ENCODE assay signal across 20 cellular contexts in the genomic region with DNA sequence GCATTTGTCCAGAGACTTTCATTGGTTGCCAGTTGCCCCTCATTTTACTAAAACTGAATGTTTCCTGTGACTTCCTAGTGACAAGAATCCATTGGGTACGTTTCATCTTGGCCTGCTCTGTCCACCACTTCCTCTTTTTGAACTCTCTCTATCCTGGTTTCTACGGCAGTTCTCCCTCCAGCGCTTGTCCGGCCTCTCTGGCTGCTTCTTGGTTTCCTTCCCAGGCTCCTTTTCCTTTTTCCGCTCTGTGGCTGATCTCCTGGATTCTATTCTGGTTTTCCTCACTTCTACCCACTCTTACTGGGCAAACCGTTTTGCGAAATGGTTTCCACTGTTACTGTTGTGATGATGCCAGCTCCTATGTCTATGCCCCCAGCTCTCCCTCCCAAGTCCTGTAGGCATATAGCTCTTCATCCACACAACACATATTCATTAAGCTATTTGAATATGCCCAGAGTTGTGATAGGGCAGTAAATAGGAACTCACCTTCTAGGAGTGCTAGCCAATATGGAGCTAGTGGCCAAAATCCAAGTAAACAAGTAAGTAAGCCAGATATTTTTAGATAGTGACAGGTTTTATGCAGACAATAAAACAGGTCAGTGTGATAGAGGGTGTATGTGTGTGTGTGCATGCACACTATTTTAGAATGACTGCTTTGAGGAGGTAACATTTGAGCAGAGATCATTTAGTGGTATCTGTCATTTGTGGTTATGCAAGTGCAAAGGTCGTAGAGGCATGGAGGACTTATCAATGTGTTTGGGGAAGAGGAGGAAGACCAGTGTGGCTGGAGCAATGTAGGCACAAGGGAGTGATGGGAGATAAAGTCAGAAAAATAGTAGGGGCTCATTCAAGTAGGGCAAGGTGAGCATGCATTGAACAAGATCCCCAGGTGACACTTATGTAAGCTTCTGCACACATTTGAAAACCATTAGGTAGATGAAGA. TPM values are rescaled to one million over a fixed set of nuclear protein-coding genes. Genes with fewer than 3 reads are reported as not detected.
A peak's percentile ranks its signal among the peaks of the same experiment; 100 is the strongest.
DNase-seq lines count a peak whose midpoint lies in the region; ATAC-seq, FAIRE-seq and TF ChIP-seq lines count a peak whose summit lies in the region.
"Had no signal": no experiment of that assay in that cellular context is flagged by ENCODE, and none has a peak within 500 bp of the region (broad histone marks: within the 10 kb centered on the region; RNA-seq: fewer than 3 reads in every experiment).

No MANE protein-coding gene starts in this region.

- H4K20me1 ChIP-seq in K562 (replicated peaks; ENCODE audit: control insufficient read depth, insufficient read depth, low read length) = no peaks in the 10 kb centered on the region

- H3K79me2 ChIP-seq in K562 (ENCODE audit: control insufficient read depth, insufficient read depth, low read length) = no peaks in the 10 kb centered on the region

- H3K9me1 ChIP-seq in K562 (ENCODE audit: control insufficient read depth, insufficient read depth, low read length) = no peaks in the 10 kb centered on the region

- peak; percentile 51 for FAIRE-seq in K562 (lab: Jason Lieb, UNC)
- FAIRE-seq: A549, islet of Langerhans had no signal

- WGBS in K562 (ENCODE audit: insufficient coverage, low coverage, missing lambda C conversion rate) = 29% methylated on average over 8 of the region's 8 CpGs

- no TSS peak for BruUV-seq in K562 (replicated peaks; lab: Mats Ljungman, UMichigan)

- H3K4me1 ChIP-seq in right atrium auricular region = peaks cover 0 to 17% of the 10 kb centered on the region in 2 donors
- peaks cover 3 to 8% of the 10 kb centered on the region in 2 experiments for H3K4me1 ChIP-seq in K562 (replicated peaks in 1 of 2; ENCODE audit: control insufficient read depth in 2 of 2, insufficient read depth in 2 of 2, low read length in 2 of 2)
- H3K4me1 ChIP-seq in uterus = no peaks in the 10 kb centered on the region
- H3K4me1 ChIP-seq: A549, breast epithelium had no signal

- peak overlapping the region; percentile 81 for H2AFZ ChIP-seq in K562 (ENCODE audit: low read depth, low read length)

- H3K36me3 ChIP-seq in right atrium auricular region = no peaks in the 10 kb centered on the region
- no peaks in the 10 kb centered on the region for H3K36me3 ChIP-seq in K562 (ENCODE audit: control insufficient read depth, insufficient read depth, low read length)
- H3K36me3 ChIP-seq in uterus = no peaks in the 10 kb centered on the region
- H3K36me3 ChIP-seq: breast epithelium, ovary had no signal

- POLR2A ChIA-PET in K562 (lab: Yijun Ruan, JAX) = interaction anchor here (0.6 to 2.9 kb wide), 4 partner anchors 9 to 106 kb away, joined by 3 to 10 read pairs (median 4); no protein-coding TSS in a partner anchor

- TF ChIP-seq POLR2A in K562 (conservative IDR thresholded peaks at IDR 0.05) = no peak
- TF ChIP-seq POLR2A in uterus (IDR thresholded peaks at IDR 0.05) = no peak

- CTCF ChIA-PET in K562 (lab: Yijun Ruan, JAX; ENCODE audit: low intra/inter-chr PET ratio) = no interaction called here

- H3K27ac ChIP-seq in right atrium auricular region (peak overlapping the region in 1 of 2 donors; percentile 15), K562 (ENCODE audit: extremely low read depth, low read depth, low read length) (peak overlapping the region; percentile 9; the same call in 1 of the 3 replicates), uterus (peak overlapping the region; percentile 76 to 84)
- H3K27ac ChIP-seq: A549, breast epithelium, ovary, RWPE1 had no signal

- H3K4me3 ChIP-seq in right atrium auricular region (no peak overlapping the region), K562 (no peak overlapping the region), uterus (no peak overlapping the region)
- H3K4me3 ChIP-seq: A549, breast epithelium, ovary had no signal

- TF ChIP-seq RAD21 in K562 (CRISPR knock-in tag; conservative IDR thresholded peaks at IDR 0.05 in 1 of 2, IDR thresholded peaks at IDR 0.05 in 1 of 2) = no peak

- H3K9me3 ChIP-seq in right atrium auricular region = no peaks in the 10 kb centered on the region
- no peaks in the 10 kb centered on the region for H3K9me3 ChIP-seq in K562 (replicated peaks; ENCODE audit: control insufficient read depth, insufficient read depth, low read depth, low read length)
- no peaks in the 10 kb centered on the region for H3K9me3 ChIP-seq in uterus
- H3K9me3 ChIP-seq: A549, breast epithelium, ovary had no signal

- DNase-seq in Right ventricle myocardium inferior (ENCODE audit: missing footprints) (no peak), right atrium auricular region (ENCODE audit: low spot score) (no peak), K562 (ENCODE audit: extremely low read depth in 1 of 4, low spot score in 3 of 4) (no peak), medulla oblongata (ENCODE audit: extremely low spot score) (peak; percentile 36), uterus (no peak), HuH-7 (ENCODE audit: low spot score) (no peak)
- DNase-seq: activated CD4-positive, alpha-beta T cell treated with anti-CD3 and anti-CD28 coated beads for 36 hours; activated naive CD4-positive, alpha-beta T cell treated with anti-CD3 and anti-CD28 coated beads, Interleukin-2, amount 50 U/mL, for 16 hours; HFFc6; IMR-90; NCI-H1105; NCI-H748 treated with DMSO at 0.1 percent for 48 hours; ovary had no signal

- intact Hi-C loops in Right ventricle myocardium inferior (cut with DNase I) = no loop called here
- intact Hi-C loops in K562 (cut with micrococcal nuclease) = no loop called here
- intact Hi-C loops in uterus (cut with DNase I; ENCODE audit: low total_unique reads) = no loop called here

- in situ Hi-C loops in K562 (cut with MboI) = no loop called here

- TF ChIP-seq CTCF in right atrium auricular region (IDR thresholded peaks at IDR 0.05) (no peak), K562 (IDR thresholded peaks at IDR 0.05 in 2 of 3, conservative IDR thresholded peaks at IDR 0.05 in 1 of 3; ENCODE audit: insufficient read depth in 2 of 3, low read depth in 1 of 3, low read length in 3 of 3) (no peak), uterus (IDR thresholded peaks at IDR 0.05) (no peak)

- ATAC-seq in Right ventricle myocardium inferior (peak; percentile 38), K562 (peak; percentile 73), HG02970 (IDR thresholded peaks at IDR 0.05; ENCODE audit: low FRiP score, unreplicated experiment) (no peak), GM18907 (IDR thresholded peaks at IDR 0.05; ENCODE audit: unreplicated experiment) (no peak)
- ATAC-seq: A549; activated CD4-positive, alpha-beta T cell treated with anti-CD3 and anti-CD28 coated beads for 36 hours; stimulated activated effector memory CD8-positive, alpha-beta T cell treated with anti-CD3 and anti-CD28 coated beads, Interleukin-12 subunit alpha, Interleukin-12 subunit beta, amount 100 ng/mL, for 72 hours had no signal

- H3K27me3 ChIP-seq in right atrium auricular region = no peaks in the 10 kb centered on the region
- H3K27me3 ChIP-seq in K562 (ENCODE audit: control insufficient read depth in 2 of 2, insufficient read depth in 2 of 2, low read length in 2 of 2) = no peaks in the 10 kb centered on the region
- H3K27me3 ChIP-seq in uterus = no peaks in the 10 kb centered on the region
- H3K27me3 ChIP-seq: breast epithelium, ovary had no signal

- no peak for TF ChIP-seq EP300 in K562 (IDR thresholded peaks at IDR 0.05; ENCODE audit: low read length)

- H3K4me2 ChIP-seq in K562 (ENCODE audit: insufficient read depth, low read length) = peak overlapping the region; percentile 16; the same call in 1 of the 2 replicates
- H3K4me2 ChIP-seq: A549 had no signal

- no peak overlapping the region for H3K9ac ChIP-seq in K562 (ENCODE audit: insufficient read depth in 1 of 2, low read depth in 2 of 2, low read length in 2 of 2)

RNA-seq across cellular contexts. Expression of gene CTDSP2, which starts 27.9 kb away (rescaled TPM):
- 105 TPM for total RNA-seq in Right ventricle myocardium inferior
- total RNA-seq in right atrium auricular region = 100 to 1,000 TPM in 1 of 2 donors, 10 to 100 TPM in 1; 67.6 to 105 TPM
- total RNA-seq in K562 (2011; cell fraction: chromatin; rRNA removed; ENCODE audit: low replicate concordance) = 89.2 and 157 TPM in 2 replicates
- total RNA-seq in K562 (2011; cell fraction: nucleolus; rRNA removed) = 72.6 and 88.1 TPM in 2 replicates
- 93.3 and 110 TPM in 2 replicates for total RNA-seq in K562 (2011; cell fraction: nucleoplasm; rRNA removed)
- 42.0 and 60.5 TPM in 2 replicates for total RNA-seq in K562 (2014; rRNA removed)
- total RNA-seq in K562 (2014; rRNA removed; fragmentation: Illumina TruSeq; extraction: Trizol) = 46.6 and 47.7 TPM in 2 replicates
- total RNA-seq in K562 (2015; rRNA removed; fragmentation: Illumina TruSeq; extraction: Trizol) = 39.8 and 40.2 TPM in 2 replicates
- 93.7 and 108 TPM in 2 replicates for total RNA-seq in K562 (2021)
- polyA plus RNA-seq in K562 (2011; rRNA removed) = 87.2 and 94.7 TPM in 2 replicates
- 115 and 117 TPM in 2 replicates for polyA plus RNA-seq in K562 (2011; cell fraction: cytosol; rRNA removed)
- polyA plus RNA-seq in K562 (2011; cell fraction: nucleus; rRNA removed) = 128 and 133 TPM in 2 replicates
- 83.4 and 116 TPM in 2 replicates for polyA plus RNA-seq in K562 (2012)
- 86.4 and 89.3 TPM in 2 replicates for polyA plus RNA-seq in K562 (2014; fragmentation: Illumina TruSeq; extraction: Trizol)
- polyA plus RNA-seq in K562 (2014; fragmentation: Nextera tagmentation; extraction: Ambion mirVana) = 10 to 100 TPM; 20.4 to 24.1 TPM
- polyA plus RNA-seq in K562 (2014; rRNA removed) = 62.5 and 64.5 TPM in 2 replicates
- 102 and 145 TPM in 2 replicates for polyA minus RNA-seq in K562 (2011; rRNA and poly(A)+ RNA removed)
- 85.8 and 88.5 TPM in 2 replicates for polyA minus RNA-seq in K562 (2011; cell fraction: cytosol; rRNA and poly(A)+ RNA removed)
- 40.9 and 69.2 TPM in 2 replicates for polyA minus RNA-seq in K562 (2011; cell fraction: nucleus; rRNA and poly(A)+ RNA removed)
- total RNA-seq in uterus = 100 to 1,000 TPM in 2 of 4 donors, 10 to 100 TPM in 2; 66.2 to 212 (median 90.9) TPM

RNA-seq across cellular contexts. Expression of gene AVIL, which starts 55.9 kb away (rescaled TPM):
- total RNA-seq in Right ventricle myocardium inferior (2.1 TPM), right atrium auricular region (1 to 10 TPM; 1.3 to 2.6 TPM), K562 (2014; rRNA removed) (0.05 and 0.24 TPM in 2 replicates), K562 (2014; rRNA removed; fragmentation: Illumina TruSeq; extraction: Trizol) (0.16 and 0.22 TPM in 2 replicates), K562 (2015; rRNA removed; fragmentation: Illumina TruSeq; extraction: Trizol) (0.25 and 0.34 TPM in 2 replicates), K562 (2021) (0.27 and 0.33 TPM in 2 replicates), uterus (10 to 100 TPM in 1 of 4 donors, 1 to 10 TPM in 2, not detected in 1; 4.4 to 21.8 (median 5.1) TPM)
- 1.2 and 1.3 TPM in 2 replicates for total RNA-seq in K562 (2011; cell fraction: chromatin; rRNA removed; ENCODE audit: low replicate concordance)
- 0.39 and 0.83 TPM in 2 replicates for total RNA-seq in K562 (2011; cell fraction: nucleolus; rRNA removed)
- total RNA-seq in K562 (2011; cell fraction: nucleoplasm; rRNA removed) = 1.1 and 1.5 TPM in 2 replicates
- polyA plus RNA-seq in K562 (2011; rRNA removed) (0.17 and 0.24 TPM in 2 replicates), K562 (2014; fragmentation: Illumina TruSeq; extraction: Trizol) (0.39 TPM in 2 replicates), K562 (2014; fragmentation: Nextera tagmentation; extraction: Ambion mirVana) (under 1 TPM; 0.24 to 0.36 TPM), K562 (2014; rRNA removed) (1.5 TPM in 1 of 2 replicates, not detected in the other)
- polyA plus RNA-seq in K562 (2011; cell fraction: cytosol; rRNA removed) = 0.10 and 0.18 TPM in 2 replicates
- 0.55 and 0.97 TPM in 2 replicates for polyA plus RNA-seq in K562 (2011; cell fraction: nucleus; rRNA removed)
- 0.73 and 2.2 TPM in 2 replicates for polyA plus RNA-seq in K562 (2012)
- polyA minus RNA-seq in K562 (2011; rRNA and poly(A)+ RNA removed) = 0.18 and 0.27 TPM in 2 replicates
- not detected in 2 replicates for polyA minus RNA-seq in K562 (2011; cell fraction: cytosol; rRNA and poly(A)+ RNA removed)
- 0.27 and 0.89 TPM in 2 replicates for polyA minus RNA-seq in K562 (2011; cell fraction: nucleus; rRNA and poly(A)+ RNA removed)

Comparison
In these comparisons a context has a peak if more than half of its experiments do, and no peak if none do; other contexts are left out.
1. ATAC-seq: peak in Right ventricle myocardium inferior (single experiment) and K562 (single experiment); none in HG02970 (single experiment) and GM18907 (single experiment).